ENCODE assay signal across 1 cellular context in the genomic region with DNA sequence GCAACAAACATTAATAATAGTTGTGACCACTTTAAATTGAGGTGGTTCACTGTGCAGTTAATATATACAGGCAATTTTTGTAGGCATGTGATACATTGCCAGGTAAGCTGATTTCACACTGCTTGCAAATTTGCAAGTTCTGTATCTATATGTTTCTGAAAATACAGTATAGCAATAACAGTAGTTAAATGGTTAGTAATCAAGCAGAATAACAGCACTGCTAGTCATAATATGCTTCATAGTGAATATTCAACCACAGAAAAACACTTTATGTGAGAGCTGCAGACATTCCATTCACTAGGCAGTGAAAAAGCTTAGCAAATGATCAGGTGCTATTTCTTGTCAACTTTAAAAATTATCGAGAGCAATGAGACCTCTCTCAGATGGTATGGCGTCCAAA.
TF ChIP-seq lines count a peak whose summit lies in the region.

No MANE protein-coding gene starts in this region.

TF ChIP-seq in H1, 55 proteins besides CTCF, POLR2A, EP300 and RAD21:
- TF ChIP-seq ZNF274 (IDR thresholded peaks at IDR 0.05; ENCODE audit: borderline replicate concordance, extremely low read depth, low read length) (no peak), TEAD4 (IDR thresholded peaks at IDR 0.05; ENCODE audit: low read depth, low read length) (no peak)
- TF ChIP-seq, protein P1, sequence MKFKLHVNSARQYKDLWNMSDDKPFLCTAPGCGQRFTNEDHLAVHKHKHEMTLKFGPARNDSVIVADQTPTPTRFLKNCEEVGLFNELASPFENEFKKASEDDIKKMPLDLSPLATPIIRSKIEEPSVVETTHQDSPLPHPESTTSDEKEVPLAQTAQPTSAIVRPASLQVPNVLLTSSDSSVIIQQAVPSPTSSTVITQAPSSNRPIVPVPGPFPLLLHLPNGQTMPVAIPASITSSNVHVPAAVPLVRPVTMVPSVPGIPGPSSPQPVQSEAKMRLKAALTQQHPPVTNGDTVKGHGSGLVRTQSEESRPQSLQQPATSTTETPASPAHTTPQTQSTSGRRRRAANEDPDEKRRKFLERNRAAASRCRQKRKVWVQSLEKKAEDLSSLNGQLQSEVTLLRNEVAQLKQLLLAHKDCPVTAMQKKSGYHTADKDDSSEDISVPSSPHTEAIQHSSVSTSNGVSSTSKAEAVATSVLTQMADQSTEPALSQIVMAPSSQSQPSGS (IDR thresholded peaks at IDR 0.05; ENCODE audit: low read length) = no peak
